Comparison of ENCODE assay signal across 11 cellular contexts in genomic region chr19:48991011-48991609, GRCh38. TPM values are rescaled to one million over a fixed set of nuclear protein-coding genes. Genes with fewer than 3 reads are reported as not detected.
A peak's percentile ranks its signal among the peaks of the same experiment; 100 is the strongest.
DNase-seq lines count a peak whose midpoint lies in the region; ATAC-seq and TF ChIP-seq lines count a peak whose summit lies in the region.
"Had no signal": no experiment of that assay in that cellular context is flagged by ENCODE, and none has a peak within 500 bp of the region (broad histone marks: within the 10 kb centered on the region; RNA-seq: fewer than 3 reads in every experiment).

No MANE protein-coding gene starts in this region.

- no peak for DNase-seq in CD8-positive, alpha-beta memory T cell
- DNase-seq in OCI-LY7 (ENCODE audit: low spot score) (no peak), fibroblast of pulmonary artery (ENCODE audit: low read depth) (no peak), SKM-1 treated with dmso at 0.1 percent for 144 hours (lab: John Stamatoyannopoulos, UW; ENCODE audit: unreplicated experiment) (no peak), NCI-H2196 (lab: John Stamatoyannopoulos, UW; ENCODE audit: unreplicated experiment) (no peak), RPMI8226 (no peak)
- DNase-seq: activated CD4-positive, alpha-beta memory T cell treated with anti-CD3 and anti-CD28 coated beads for 36 hours; NCI-H2029 treated with DMSO at 0.1 percent for 48 hours had no signal

- no peak for ATAC-seq in HG03378 (IDR thresholded peaks at IDR 0.05; ENCODE audit: unreplicated experiment)

- BruUV-seq in OCI-LY7 (replicated peaks; lab: Mats Ljungman, UMichigan), result no TSS peak

- H3K4me2 ChIP-seq in OCI-LY7 (ENCODE audit: low read length), result peak overlapping the region; percentile 92; the same call in 1 of the 2 replicates
- peak overlapping the region; percentile 98 for H3K4me2 ChIP-seq in skeletal muscle satellite cell (ENCODE audit: low read length)

- CTCF ChIA-PET in CD8-positive, alpha-beta memory T cell (lab: Charles Lee), result interaction anchor here (1.2 to 3.2 kb wide), 3 partner anchors 24 to 116 kb away, joined by 3 to 25 read pairs (median 20); partner anchors contain the start of genes FTL and LHB
- CTCF ChIA-PET in OCI-LY7 (lab: Charles Lee; ENCODE audit: unreplicated experiment), result no interaction called here

- H3K36me3 ChIP-seq in CD8-positive, alpha-beta memory T cell (ENCODE audit: insufficient read depth, low read length), result no peaks in the 10 kb centered on the region
- H3K36me3 ChIP-seq in OCI-LY7 (ENCODE audit: insufficient read depth, low read length), result peaks cover 30% of the 10 kb centered on the region
- H3K36me3 ChIP-seq in skeletal muscle satellite cell (ENCODE audit: insufficient read depth, low read length), result peaks cover 27% of the 10 kb centered on the region

- H4K20me1 ChIP-seq in OCI-LY7 (ENCODE audit: insufficient read depth, low read length), result 0 out of 2 replicates have a peak, but pooled peaks cover 4% of the 10 kb centered on the region

- H3K27me3 Mint-ChIP-seq in CD8-positive, alpha-beta memory T cell, result peaks cover 0 to 2% of the 10 kb centered on the region in 2 donors
- H3K27me3 Mint-ChIP-seq: activated CD4-positive, alpha-beta memory T cell treated with anti-CD3 and anti-CD28 coated beads for 36 hours had no signal

- intact Hi-C loops in OCI-LY7 (cut with micrococcal nuclease; ENCODE audit: unreplicated experiment), result no loop called here

- no peaks in the 10 kb centered on the region for H3K9me3 ChIP-seq in CD8-positive, alpha-beta memory T cell (ENCODE audit: low read length)
- H3K9me3 ChIP-seq in OCI-LY7 (ENCODE audit: low read length) (no peaks in the 10 kb centered on the region), skeletal muscle satellite cell (replicated peaks; ENCODE audit: low read length) (no peaks in the 10 kb centered on the region)

- peak overlapping the region; percentile 81 for H3K27ac ChIP-seq in CD8-positive, alpha-beta memory T cell (ENCODE audit: low read depth, low read length)
- no peak overlapping the region for H3K27ac ChIP-seq in OCI-LY7 (ENCODE audit: low read depth, low read length, poor library complexity, severe bottlenecking)

- peaks cover 4 to 39% (median 11%) of the 10 kb centered on the region in 3 donors for H3K36me3 Mint-ChIP-seq in CD8-positive, alpha-beta memory T cell

- no peaks in the 10 kb centered on the region for H3K27me3 ChIP-seq in CD8-positive, alpha-beta memory T cell (ENCODE audit: insufficient read depth, low read length, poor library complexity, severe bottlenecking)
- no peaks in the 10 kb centered on the region for H3K27me3 ChIP-seq in skeletal muscle satellite cell (ENCODE audit: control insufficient read depth, insufficient read depth, low read length)

- peaks cover 31 to 43% (median 41%) of the 10 kb centered on the region in 3 donors for H3K4me1 Mint-ChIP-seq in CD8-positive, alpha-beta memory T cell

- no peaks in the 10 kb centered on the region for H3K9me2 ChIP-seq in OCI-LY7 (ENCODE audit: insufficient read depth, low read length)

- H2AFZ ChIP-seq in OCI-LY7 (ENCODE audit: low read length), result no peak overlapping the region

- peak overlapping the region in 3 of 8 donors; percentile 69 to 90 (median 78) for H3K27ac Mint-ChIP-seq in CD8-positive, alpha-beta memory T cell
- H3K27ac Mint-ChIP-seq: activated CD4-positive, alpha-beta memory T cell treated with anti-CD3 and anti-CD28 coated beads for 36 hours had no signal

- POLR2A ChIA-PET in CD8-positive, alpha-beta memory T cell (lab: Charles Lee), result no interaction called here
- POLR2A ChIA-PET in OCI-LY7 (lab: Charles Lee), result no interaction called here

- H3K79me2 ChIP-seq in OCI-LY7 (ENCODE audit: insufficient read depth, low read depth, low read length), result peaks cover 39% of the 10 kb centered on the region

- H3K9ac ChIP-seq in skeletal muscle satellite cell (ENCODE audit: low read depth, low read length), result peak overlapping the region; percentile 95

- H3K4me3 Mint-ChIP-seq in CD8-positive, alpha-beta memory T cell, result peak overlapping the region in 2 of 7 donors; percentile 9 to 10

- H3K4me1 ChIP-seq in CD8-positive, alpha-beta memory T cell (ENCODE audit: insufficient read depth, low read length), result peaks cover 27% of the 10 kb centered on the region
- H3K4me1 ChIP-seq in OCI-LY7 (ENCODE audit: insufficient read depth, low read length, poor library complexity, severe bottlenecking) (peaks cover 21% of the 10 kb centered on the region), skeletal muscle satellite cell (ENCODE audit: control insufficient read depth, insufficient read depth, low read length) (peaks cover 32% of the 10 kb centered on the region)

- no peak for TF ChIP-seq CTCF in OCI-LY7 (conservative IDR thresholded peaks at IDR 0.05; ENCODE audit: low read length)
- no peak for TF ChIP-seq CTCF in fibroblast of pulmonary artery (IDR thresholded peaks at IDR 0.05; ENCODE audit: low read length, missing control alignments)

- no peak overlapping the region for H3K4me3 ChIP-seq in CD8-positive, alpha-beta memory T cell (ENCODE audit: low read length)
- no peak overlapping the region for H3K4me3 ChIP-seq in OCI-LY7 (ENCODE audit: low read depth, low read length, poor library complexity, severe bottlenecking)
- H3K4me3 ChIP-seq in fibroblast of pulmonary artery (replicated peaks; ENCODE audit: low read depth, low read length), result peak overlapping the region; percentile 97
- H3K4me3 ChIP-seq in skeletal muscle satellite cell (ENCODE audit: low read length), result peak overlapping the region; percentile 98

- no peaks in the 10 kb centered on the region for H3K9me3 Mint-ChIP-seq in CD8-positive, alpha-beta memory T cell
- H3K9me3 Mint-ChIP-seq: activated CD4-positive, alpha-beta memory T cell treated with anti-CD3 and anti-CD28 coated beads for 36 hours had no signal

RNA-seq across cellular contexts. Expression of gene GYS1, which starts 2.0 kb away (rescaled TPM):
- total RNA-seq in CD8-positive, alpha-beta memory T cell, result 10 to 100 TPM; 38.2 to 38.9 TPM
- 31.5 TPM for polyA plus RNA-seq in CD8-positive, alpha-beta memory T cell
- total RNA-seq in OCI-LY7 (2014; rRNA removed; shearing (Covaris generic)), result 12.5 and 20.0 TPM in 2 replicates
- 28.9 and 29.9 TPM in 2 replicates for total RNA-seq in OCI-LY7 (2022)
- 84.4 and 190 TPM in 2 replicates for total RNA-seq in skeletal muscle satellite cell (2012; rRNA removed)

RNA-seq across cellular contexts. Expression of gene RUVBL2, which starts 2.6 kb away (rescaled TPM):
- total RNA-seq in CD8-positive, alpha-beta memory T cell, result 100 to 1,000 TPM; 147 to 159 TPM
- polyA plus RNA-seq in CD8-positive, alpha-beta memory T cell, result 67.9 TPM
- 265 and 272 TPM in 2 replicates for total RNA-seq in OCI-LY7 (2014; rRNA removed; shearing (Covaris generic))
- 125 and 146 TPM in 2 replicates for total RNA-seq in OCI-LY7 (2022)
- total RNA-seq in skeletal muscle satellite cell (2012; rRNA removed), result 343 and 359 TPM in 2 replicates

RNA-seq across cellular contexts. Expression of gene LHB, which starts 25.8 kb away (rescaled TPM):
- not detected for total RNA-seq in CD8-positive, alpha-beta memory T cell
- polyA plus RNA-seq in CD8-positive, alpha-beta memory T cell, result not detected
- 1.1 TPM in 1 of 2 replicates, not detected in the other for total RNA-seq in OCI-LY7 (2014; rRNA removed; shearing (Covaris generic))
- not detected in 2 replicates for total RNA-seq in OCI-LY7 (2022)
- not detected in 2 replicates for total RNA-seq in skeletal muscle satellite cell (2012; rRNA removed)

RNA-seq across cellular contexts. Expression of gene FTL, which starts 26.0 kb away (rescaled TPM):
- 1,000 to 10,000 TPM; 1,478 to 1,489 TPM for total RNA-seq in CD8-positive, alpha-beta memory T cell
- polyA plus RNA-seq in CD8-positive, alpha-beta memory T cell, result 4,521 TPM
- 562 and 602 TPM in 2 replicates for total RNA-seq in OCI-LY7 (2014; rRNA removed; shearing (Covaris generic))
- total RNA-seq in OCI-LY7 (2022), result 438 and 467 TPM in 2 replicates
- total RNA-seq in skeletal muscle satellite cell (2012; rRNA removed), result 4,066 and 4,244 TPM in 2 replicates

RNA-seq across cellular contexts. Expression of gene CGB3, which starts 33.0 kb away (rescaled TPM):
- not detected for total RNA-seq in CD8-positive, alpha-beta memory T cell
- polyA plus RNA-seq in CD8-positive, alpha-beta memory T cell, result not detected
- not detected in 2 replicates for total RNA-seq in OCI-LY7 (2014; rRNA removed; shearing (Covaris generic))
- total RNA-seq in OCI-LY7 (2022), result not detected in 2 replicates
- not detected in 2 replicates for total RNA-seq in skeletal muscle satellite cell (2012; rRNA removed)
- total RNA-seq: activated CD4-positive, alpha-beta memory T cell treated with anti-CD3 and anti-CD28 coated beads for 36 hours; glomerular endothelial cell had no signal

Comparison
In these comparisons a context has a peak if more than half of its experiments do, and no peak if none do; other contexts are left out.
1. H3K4me3 ChIP-seq: peak in fibroblast of pulmonary artery (single experiment) and skeletal muscle satellite cell (single experiment); none in CD8-positive, alpha-beta memory T cell (single experiment) and OCI-LY7 (single experiment).